ENCODE assay signal across 22 cellular contexts in the genomic region with DNA sequence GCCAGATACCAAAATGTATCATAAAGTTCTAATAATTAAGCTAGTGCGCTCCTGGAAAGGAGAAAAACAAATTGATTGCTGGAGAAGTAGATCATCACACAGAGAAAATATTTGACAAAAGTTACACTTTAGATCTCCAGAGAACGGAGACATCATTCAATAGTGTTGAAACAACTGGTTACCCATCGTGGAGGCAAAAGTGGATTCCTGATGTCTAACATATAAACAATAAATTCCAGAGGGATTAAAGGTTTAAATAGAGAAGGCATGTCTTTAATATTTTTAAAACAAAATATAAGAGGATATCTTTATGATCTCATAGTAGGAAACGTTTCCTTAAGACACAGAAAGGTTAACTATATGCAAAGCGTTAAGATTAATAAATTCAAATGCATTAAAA.
"Had no signal": no experiment of that assay in that cellular context is flagged by ENCODE, and none has a peak within 500 bp of the region (broad histone marks: within the 10 kb centered on the region; RNA-seq: fewer than 3 reads in every experiment).

No MANE protein-coding gene starts in this region.

- H3K27me3 ChIP-seq: neutrophil, tibial artery, vagina had no signal

- H3K4me3 ChIP-seq: coronary artery, lung, tibial artery, vagina had no signal

- H3K27ac ChIP-seq: coronary artery, neutrophil, tibial artery, vagina had no signal

- DNase-seq: activated B cell treated with CpG ODN at 0.5 μM for 24 hours; activated CD4-positive, alpha-beta T cell treated with anti-CD3 and anti-CD28 coated beads for 48 hours; activated CD8-positive, alpha-beta T cell treated with anti-CD3 and anti-CD28 coated beads for 36 hours; activated effector memory CD4-positive, alpha-beta T cell treated with anti-CD3 and anti-CD28 coated beads, Interleukin-2, amount 50 U/mL, for 16 hours; activated T-cell treated with anti-CD3 and anti-CD28 coated beads, Interleukin-2, amount 50 U/mL, for 4 hours; amniotic stem cell; caudate nucleus; effector CD8-positive, alpha-beta T cell; head of caudate nucleus; immature natural killer cell; left colon; naive B cell; stimulated activated CD4-positive, alpha-beta T cell treated with anti-CD3 and anti-CD28 coated beads, Interleukin-15, amount 100 ng/mL, for 24 hours; stimulated activated CD4-positive, alpha-beta T cell treated with anti-CD3 and anti-CD28 coated beads, Interleukin-4, amount 100 ng/mL, for 1 hour; stimulated activated naive B cell treated with anti-CD40 and anti-IgM and Interleukin-4, amounts not matched to agents 10 μg/mL and 1 μg/mL and 100 μg/mL, for 72 hours; T-helper 2 cell; tibial artery had no signal

- ATAC-seq: activated CD8-positive, alpha-beta T cell treated with anti-CD3 and anti-CD28 coated beads for 36 hours; activated T-cell treated with anti-CD3 and anti-CD28 coated beads, Interleukin-2, amount 50 U/mL, for 4 hours; left colon; stimulated activated naive B cell treated with anti-CD40 and anti-IgM and Interleukin-4, amounts not matched to agents 10 μg/mL and 1 μg/mL and 100 μg/mL, for 72 hours had no signal

- H3K9me3 ChIP-seq: neutrophil, tibial artery, vagina had no signal

- H3K36me3 ChIP-seq: neutrophil, tibial artery, vagina had no signal

- H3K4me1 ChIP-seq: tibial artery had no signal

- FAIRE-seq: TTC549 had no signal
